ENCODE assay signal across 17 cellular contexts in the genomic region with DNA sequence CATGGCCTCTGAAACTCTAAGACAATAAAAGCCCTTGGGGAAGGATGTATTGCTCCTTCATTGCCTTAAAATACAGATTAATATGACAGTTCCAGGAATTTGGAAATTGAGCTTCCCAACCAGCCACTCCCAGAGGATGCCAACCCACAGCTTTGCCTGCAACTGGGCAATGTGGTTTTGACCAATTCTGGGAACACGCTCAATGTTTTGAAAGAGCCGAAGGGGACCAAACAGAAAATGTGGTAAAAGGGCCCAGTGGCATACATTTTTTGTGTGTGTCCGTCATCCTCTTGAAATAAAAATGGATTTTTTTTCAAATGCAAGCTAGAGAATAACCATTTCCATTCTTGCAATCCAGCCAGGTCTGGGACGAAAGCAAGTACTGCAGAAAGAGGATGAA.
"Had no signal": no experiment of that assay in that cellular context is flagged by ENCODE, and none has a peak within 500 bp of the region (broad histone marks: within the 10 kb centered on the region; RNA-seq: fewer than 3 reads in every experiment).

No MANE protein-coding gene starts in this region.

- H3K27me3 Mint-ChIP-seq: activated naive CD8-positive, alpha-beta T cell treated with anti-CD3 and anti-CD28 coated beads, Interleukin-2, amount 10 ng/mL, durations not matched to agents 7 days and 5 days; naive thymus-derived CD8-positive, alpha-beta T cell; type B pancreatic cell had no signal

- H3K4me1 ChIP-seq: left lung, suprapubic skin had no signal

- H3K4me3 Mint-ChIP-seq: activated naive CD8-positive, alpha-beta T cell treated with anti-CD3 and anti-CD28 coated beads, Interleukin-2, amount 10 ng/mL, durations not matched to agents 7 days and 5 days; activated T-helper 1 cell treated with anti-CD3 and anti-CD28 coated beads, Interleukin-12 subunit alpha, Interleukin-12 subunit beta, Interleukin-2, Interleukin-4 antibody, amounts not matched to agents 30 ng/mL and 10 ng/mL and 1 ng/mL, durations not matched to agents 14 hours and 24 hours and 36 hours; naive thymus-derived CD8-positive, alpha-beta T cell; T-helper 2 cell treated with Interferon-gamma antibody and Interleukin-4, amounts not matched to agents 5 μg/mL and 100 μg/mL, for 36 hours; type B pancreatic cell had no signal

- H3K27ac Mint-ChIP-seq: activated naive CD8-positive, alpha-beta T cell treated with anti-CD3 and anti-CD28 coated beads, Interleukin-2, amount 10 ng/mL, durations not matched to agents 7 days and 5 days; activated T-helper 1 cell treated with anti-CD3 and anti-CD28 coated beads, Interleukin-12 subunit alpha, Interleukin-12 subunit beta, Interleukin-2, Interleukin-4 antibody, amounts not matched to agents 30 ng/mL and 10 ng/mL and 1 ng/mL, durations not matched to agents 14 hours and 24 hours and 36 hours; naive thymus-derived CD8-positive, alpha-beta T cell; T-helper 2 cell treated with Interferon-gamma antibody and Interleukin-4, amounts not matched to agents 5 μg/mL and 100 μg/mL, for 36 hours; type B pancreatic cell had no signal

- H3K9me3 ChIP-seq: left lung, suprapubic skin had no signal

- FAIRE-seq: bronchial epithelial cell, kidney, small intestine had no signal

- H3K4me3 ChIP-seq: left lung, suprapubic skin had no signal

- H3K36me3 Mint-ChIP-seq: naive thymus-derived CD8-positive, alpha-beta T cell; type B pancreatic cell had no signal

- H3K4me1 Mint-ChIP-seq: naive thymus-derived CD8-positive, alpha-beta T cell had no signal

- ATAC-seq: left lung; naive thymus-derived CD8-positive, alpha-beta T cell had no signal

- H3K27me3 ChIP-seq: left lung, suprapubic skin had no signal

- H3K36me3 ChIP-seq: left lung, suprapubic skin had no signal

- DNase-seq: activated CD4-positive, CD25-positive, alpha-beta regulatory T cell; activated naive CD8-positive, alpha-beta T cell treated with anti-CD3 and anti-CD28 coated beads, Interleukin-2, amount 10 ng/mL, durations not matched to agents 7 days and 5 days; aorta; hippocampal formation; kidney; left lung; naive thymus-derived CD8-positive, alpha-beta T cell; posterior cingulate gyrus; retina; small intestine; stimulated activated CD4-positive, alpha-beta T cell treated with anti-CD3 and anti-CD28 coated beads, Interleukin-4, amount 100 ng/mL, for 24 hours; stimulated activated naive CD4-positive, alpha-beta T cell had no signal

- H3K9me3 Mint-ChIP-seq: activated T-helper 1 cell treated with anti-CD3 and anti-CD28 coated beads, Interleukin-12 subunit alpha, Interleukin-12 subunit beta, Interleukin-2, Interleukin-4 antibody, amounts not matched to agents 30 ng/mL and 10 ng/mL and 1 ng/mL, durations not matched to agents 14 hours and 24 hours and 36 hours; T-helper 2 cell treated with Interferon-gamma antibody and Interleukin-4, amounts not matched to agents 5 μg/mL and 100 μg/mL, for 36 hours; type B pancreatic cell had no signal

- H3K27ac ChIP-seq: left lung, suprapubic skin had no signal
